21 cellular contexts compared by ENCODE assay signal in the genomic region with DNA sequence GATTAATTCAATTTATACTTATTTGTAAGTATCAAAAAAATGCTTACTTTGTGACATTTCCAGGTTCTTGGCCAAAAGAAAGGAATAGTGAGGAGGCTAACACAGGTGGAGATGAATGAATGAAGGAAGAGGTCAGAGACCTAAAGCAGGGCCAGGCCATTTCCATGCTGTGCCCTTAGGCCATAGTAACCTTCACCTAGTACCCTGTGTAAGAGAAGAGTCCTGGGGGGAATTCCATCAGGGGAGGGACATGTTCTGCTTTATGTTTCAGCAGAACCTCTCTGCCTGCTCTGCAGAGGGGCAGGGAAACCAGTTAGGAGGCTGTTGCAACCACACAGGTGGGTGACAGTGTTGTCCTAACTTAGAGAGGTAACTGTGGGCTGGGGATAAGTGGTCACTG.
"Had no signal": no experiment of that assay in that cellular context is flagged by ENCODE, and none has a peak within 500 bp of the region (broad histone marks: within the 10 kb centered on the region; RNA-seq: fewer than 3 reads in every experiment).

No MANE protein-coding gene starts in this region.

- H3K9me3 Mint-ChIP-seq: nephron had no signal

- H3K36me3 ChIP-seq: neutrophil, right atrium auricular region, sigmoid colon, suprapubic skin, thyroid gland, upper lobe of left lung, uterus had no signal

- H3K4me3 Mint-ChIP-seq: naive B cell, nephron had no signal

- H3K27me3 Mint-ChIP-seq: naive B cell had no signal

- H3K4me1 Mint-ChIP-seq: naive B cell had no signal

- H3K27ac ChIP-seq: neutrophil, right atrium auricular region, sigmoid colon, skin epidermis, suprapubic skin, thyroid gland, upper lobe of left lung, uterus had no signal

- H3K4me3 ChIP-seq: dorsolateral prefrontal cortex, lung, right atrium auricular region, sigmoid colon, skin epidermis, suprapubic skin, thyroid gland, upper lobe of left lung, uterus had no signal

- H3K27ac Mint-ChIP-seq: naive B cell had no signal

- H3K4me1 ChIP-seq: right atrium auricular region, sigmoid colon, suprapubic skin, thyroid gland, upper lobe of left lung, uterus had no signal

- H3K9me3 ChIP-seq: neutrophil, right atrium auricular region, sigmoid colon, suprapubic skin, thyroid gland, upper lobe of left lung, uterus had no signal

- H3K36me3 Mint-ChIP-seq: naive B cell had no signal

- ATAC-seq: esophagus mucosa; left colon; left ventricle myocardium superior; stimulated activated naive CD8-positive, alpha-beta T cell treated with anti-CD3 and anti-CD28 coated beads, Interleukin-15, Interleukin-2, amounts not matched to agents 100 U/mL and 50 U/mL, for 24 hours had no signal

- DNase-seq: cortex of kidney; dorsolateral prefrontal cortex; effector CD8-positive, alpha-beta T cell; left colon; left ventricle myocardium superior; mesenchymal stem cell; naive B cell; posterior cingulate gyrus; sigmoid colon; stimulated activated CD4-positive, alpha-beta T cell treated with anti-CD3 and anti-CD28 coated beads, Interleukin-12 subunit alpha, Interleukin-12 subunit beta, amount 100 ng/mL, for 4 hours; stimulated activated naive CD8-positive, alpha-beta T cell treated with anti-CD3 and anti-CD28 coated beads, Interleukin-15, Interleukin-2, amounts not matched to agents 100 U/mL and 50 U/mL, for 24 hours; thyroid gland; upper lobe of left lung; uterus had no signal

- H3K27me3 ChIP-seq: dorsolateral prefrontal cortex, neutrophil, right atrium auricular region, sigmoid colon, suprapubic skin, thyroid gland, upper lobe of left lung, uterus had no signal
